ENCODE assay signal across 16 cellular contexts in the genomic region with DNA sequence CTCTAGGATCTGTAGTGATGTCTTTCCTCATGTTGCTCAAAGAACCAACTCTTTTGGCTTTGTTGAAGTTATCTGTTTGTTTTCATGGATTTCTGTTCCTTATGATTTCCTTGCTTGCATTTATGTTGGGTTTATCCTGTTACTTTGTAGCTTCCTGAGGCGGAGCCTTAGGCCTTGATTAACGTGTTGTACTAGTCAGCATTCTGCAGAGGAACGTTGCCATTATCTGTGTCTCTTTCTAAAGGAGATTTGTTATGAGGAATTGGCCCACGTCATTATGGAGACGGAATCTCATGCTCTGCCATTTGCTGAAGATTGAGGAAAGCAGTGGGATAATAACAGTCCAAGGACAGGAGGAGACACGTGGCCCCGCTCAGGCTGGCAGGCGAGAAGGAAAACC.
"Had no signal": no experiment of that assay in that cellular context is flagged by ENCODE, and none has a peak within 500 bp of the region (broad histone marks: within the 10 kb centered on the region; RNA-seq: fewer than 3 reads in every experiment).

No MANE protein-coding gene starts in this region.

- H3K27me3 ChIP-seq: body of pancreas, colonic mucosa, suprapubic skin, upper lobe of right lung had no signal

- H3K4me1 ChIP-seq: body of pancreas, colonic mucosa, suprapubic skin, upper lobe of right lung had no signal

- H3K27ac ChIP-seq: body of pancreas, colonic mucosa, suprapubic skin, upper lobe of right lung had no signal

- H3K9me3 ChIP-seq: body of pancreas, colonic mucosa, suprapubic skin, upper lobe of right lung had no signal

- H3K27me3 Mint-ChIP-seq: natural killer cell treated with Interleukin-12 subunit alpha and Interleukin-12 subunit beta and Interleukin-15 and Interleukin-18, amount 100 ng/mL, for 72 hours; stimulated activated naive CD8-positive, alpha-beta T cell treated with anti-CD3 and anti-CD28 coated beads, Interleukin-15, Interleukin-2, amounts not matched to agents 100 ng/mL and 50 ng/mL, for 24 hours had no signal

- H3K4me3 Mint-ChIP-seq: natural killer cell treated with Interleukin-12 subunit alpha and Interleukin-12 subunit beta and Interleukin-15 and Interleukin-18, amount 100 ng/mL, for 72 hours; stimulated activated naive CD8-positive, alpha-beta T cell treated with anti-CD3 and anti-CD28 coated beads, Interleukin-15, Interleukin-2, amounts not matched to agents 100 ng/mL and 50 ng/mL, for 24 hours; T-helper 2 cell treated with Interferon-gamma antibody and Interleukin-4, amounts not matched to agents 5 μg/mL and 100 μg/mL, for 36 hours had no signal

- ATAC-seq: body of pancreas; natural killer cell treated with Interleukin-12 subunit alpha and Interleukin-12 subunit beta and Interleukin-15 and Interleukin-18, amount 100 ng/mL, for 72 hours; right cardiac atrium; upper lobe of right lung had no signal

- H3K9me3 Mint-ChIP-seq: activated T-helper 2 cell treated with anti-CD3 and anti-CD28 coated beads, Interferon-gamma antibody, Interleukin-2, Interleukin-4, amounts not matched to agents 10 μg/mL and 5 μg/mL and 100 μg/mL, durations not matched to agents 14 hours and 24 hours and 36 hours; natural killer cell treated with Interleukin-12 subunit alpha and Interleukin-12 subunit beta and Interleukin-15 and Interleukin-18, amount 100 ng/mL, for 72 hours; stimulated activated naive CD8-positive, alpha-beta T cell treated with anti-CD3 and anti-CD28 coated beads, Interleukin-15, Interleukin-2, amounts not matched to agents 100 ng/mL and 50 ng/mL, for 24 hours; T-helper 2 cell treated with Interferon-gamma antibody and Interleukin-4, amounts not matched to agents 5 μg/mL and 100 μg/mL, for 36 hours had no signal

- H3K4me3 ChIP-seq: body of pancreas, colonic mucosa, suprapubic skin, upper lobe of right lung had no signal

- DNase-seq: activated naive CD4-positive, alpha-beta T cell treated with anti-CD3 and anti-CD28 coated beads, Interleukin-2, amount 50 U/mL, for 16 hours; amniotic stem cell; body of pancreas; caudate nucleus; colonic mucosa; foreskin melanocyte; mesenchymal stem cell; nucleus accumbens; right cardiac atrium; small intestine; upper lobe of right lung had no signal

- H3K27ac Mint-ChIP-seq: activated T-helper 2 cell treated with anti-CD3 and anti-CD28 coated beads, Interferon-gamma antibody, Interleukin-2, Interleukin-4, amounts not matched to agents 10 μg/mL and 5 μg/mL and 100 μg/mL, durations not matched to agents 14 hours and 24 hours and 36 hours; natural killer cell treated with Interleukin-12 subunit alpha and Interleukin-12 subunit beta and Interleukin-15 and Interleukin-18, amount 100 ng/mL, for 72 hours; stimulated activated naive CD8-positive, alpha-beta T cell treated with anti-CD3 and anti-CD28 coated beads, Interleukin-15, Interleukin-2, amounts not matched to agents 100 ng/mL and 50 ng/mL, for 24 hours; T-helper 2 cell treated with Interferon-gamma antibody and Interleukin-4, amounts not matched to agents 5 μg/mL and 100 μg/mL, for 36 hours had no signal
